35 cellular contexts compared by ENCODE assay signal in genomic region chr18:4208408-4208807, GRCh38.
"Had no signal": no experiment of that assay in that cellular context is flagged by ENCODE, and none has a peak within 500 bp of the region (broad histone marks: within the 10 kb centered on the region; RNA-seq: fewer than 3 reads in every experiment).

No MANE protein-coding gene starts in this region.

- H3K27ac ChIP-seq: adrenal gland, body of pancreas, epithelial cell of prostate, esophagus squamous epithelium, WERI-Rb-1 had no signal

- H3K27me3 Mint-ChIP-seq: activated B cell treated with CpG ODN at 0.5 μM for 24 hours; activated CD8-positive, alpha-beta T cell treated with anti-CD3 and anti-CD28 coated beads for 36 hours; activated naive CD8-positive, alpha-beta T cell treated with anti-CD3 and anti-CD28 coated beads for 36 hours; activated naive CD8-positive, alpha-beta T cell treated with anti-CD3 and anti-CD28 coated beads, Interleukin-2, amount 50 U/mL, for 24 hours; T-helper 17 cell had no signal

- H3K4me3 Mint-ChIP-seq: activated B cell treated with CpG ODN at 0.5 μM for 24 hours; activated CD8-positive, alpha-beta T cell treated with anti-CD3 and anti-CD28 coated beads for 36 hours; activated naive CD4-positive, alpha-beta T cell treated with anti-CD3 and anti-CD28 coated beads for 36 hours; activated naive CD4-positive, alpha-beta T cell treated with anti-CD3 and anti-CD28 coated beads, Interleukin-2, amount 50 U/mL, for 24 hours; activated naive CD8-positive, alpha-beta T cell treated with anti-CD3 and anti-CD28 coated beads for 36 hours; activated naive CD8-positive, alpha-beta T cell treated with anti-CD3 and anti-CD28 coated beads, Interleukin-2, amount 50 U/mL, for 24 hours; activated T-helper 1 cell treated with anti-CD3 and anti-CD28 coated beads, Interleukin-12 subunit alpha, Interleukin-12 subunit beta, Interleukin-2, Interleukin-4 antibody, amounts not matched to agents 30 ng/mL and 10 ng/mL and 1 ng/mL, durations not matched to agents 14 hours and 24 hours and 36 hours; T-helper 17 cell; T-helper 2 cell treated with Interferon-gamma antibody and Interleukin-4, amounts not matched to agents 5 μg/mL and 100 μg/mL, for 36 hours had no signal

- H3K9me3 ChIP-seq: adrenal gland, body of pancreas, esophagus squamous epithelium had no signal

- H3K4me1 Mint-ChIP-seq: activated B cell treated with CpG ODN at 0.5 μM for 24 hours; activated naive CD4-positive, alpha-beta T cell treated with anti-CD3 and anti-CD28 coated beads, Interleukin-2, amount 50 U/mL, for 24 hours; activated naive CD8-positive, alpha-beta T cell treated with anti-CD3 and anti-CD28 coated beads for 36 hours; activated naive CD8-positive, alpha-beta T cell treated with anti-CD3 and anti-CD28 coated beads, Interleukin-2, amount 50 U/mL, for 24 hours; T-helper 17 cell had no signal

- H3K36me3 Mint-ChIP-seq: activated naive CD4-positive, alpha-beta T cell treated with anti-CD3 and anti-CD28 coated beads, Interleukin-2, amount 50 U/mL, for 24 hours; activated naive CD8-positive, alpha-beta T cell treated with anti-CD3 and anti-CD28 coated beads for 36 hours had no signal

- ATAC-seq: activated CD4-positive, CD25-positive, alpha-beta regulatory T cell treated with anti-CD3 and anti-CD28 coated beads, Interleukin-2, amount 50 U/mL, for 24 hours; activated CD8-positive, alpha-beta T cell treated with anti-CD3 and anti-CD28 coated beads for 36 hours; activated naive CD8-positive, alpha-beta T cell treated with anti-CD3 and anti-CD28 coated beads, Interleukin-2, amount 50 U/mL, for 24 hours; body of pancreas; T-helper 17 cell had no signal

- FAIRE-seq: colon, endometrium, endothelial cell of umbilical vein, frontal cortex had no signal

- H3K4me3 ChIP-seq: adrenal gland, body of pancreas, esophagus squamous epithelium had no signal

- H3K9me3 Mint-ChIP-seq: activated CD8-positive, alpha-beta T cell treated with anti-CD3 and anti-CD28 coated beads for 36 hours; activated naive CD4-positive, alpha-beta T cell treated with anti-CD3 and anti-CD28 coated beads for 36 hours had no signal

- H3K27ac Mint-ChIP-seq: activated B cell treated with CpG ODN at 0.5 μM for 24 hours; activated CD8-positive, alpha-beta T cell treated with anti-CD3 and anti-CD28 coated beads for 36 hours; activated naive CD4-positive, alpha-beta T cell treated with anti-CD3 and anti-CD28 coated beads for 36 hours; activated naive CD4-positive, alpha-beta T cell treated with anti-CD3 and anti-CD28 coated beads, Interleukin-2, amount 50 U/mL, for 24 hours; activated naive CD8-positive, alpha-beta T cell treated with anti-CD3 and anti-CD28 coated beads for 36 hours; activated naive CD8-positive, alpha-beta T cell treated with anti-CD3 and anti-CD28 coated beads, Interleukin-2, amount 50 U/mL, for 24 hours; activated T-helper 1 cell treated with anti-CD3 and anti-CD28 coated beads, Interleukin-12 subunit alpha, Interleukin-12 subunit beta, Interleukin-2, Interleukin-4 antibody, amounts not matched to agents 30 ng/mL and 10 ng/mL and 1 ng/mL, durations not matched to agents 14 hours and 24 hours and 36 hours; activated T-helper 2 cell treated with anti-CD3 and anti-CD28 coated beads, Interferon-gamma antibody, Interleukin-2, Interleukin-4, amounts not matched to agents 10 μg/mL and 5 μg/mL and 100 μg/mL, durations not matched to agents 14 hours and 24 hours and 36 hours; T-helper 17 cell; T-helper 2 cell treated with Interferon-gamma antibody and Interleukin-4, amounts not matched to agents 5 μg/mL and 100 μg/mL, for 36 hours had no signal

- H3K27me3 ChIP-seq: adrenal gland, body of pancreas, esophagus squamous epithelium had no signal

- H3K36me3 ChIP-seq: adrenal gland, esophagus squamous epithelium, WERI-Rb-1 had no signal

- H3K4me1 ChIP-seq: adrenal gland, body of pancreas, esophagus squamous epithelium had no signal

- DNase-seq: activated B cell treated with CpG ODN at 0.5 μM for 24 hours; activated CD4-positive, alpha-beta T cell treated with anti-CD3 and anti-CD28 coated beads for 48 hours; activated CD4-positive, alpha-beta T cell treated with anti-CD3 and anti-CD28 coated beads, Interleukin-2, amount 50 U/mL, for 1 hour; activated CD4-positive, alpha-beta T cell treated with anti-CD3 and anti-CD28 coated beads, Interleukin-2, amount 50 U/mL, for 48 hours; activated CD8-positive, alpha-beta memory T cell treated with anti-CD3 and anti-CD28 coated beads for 24 hours; activated CD8-positive, alpha-beta T cell treated with anti-CD3 and anti-CD28 coated beads for 36 hours; activated effector memory CD4-positive, alpha-beta T cell treated with anti-CD3 and anti-CD28 coated beads, Interleukin-2, amount 50 U/mL, for 16 hours; activated naive CD4-positive, alpha-beta T cell treated with anti-CD3 and anti-CD28 coated beads for 36 hours; activated naive CD8-positive, alpha-beta T cell treated with anti-CD3 and anti-CD28 coated beads for 36 hours; activated naive CD8-positive, alpha-beta T cell treated with anti-CD3 and anti-CD28 coated beads, Interleukin-2, amount 50 U/mL, for 24 hours; activated T-cell treated with anti-CD3 and anti-CD28 coated beads, Interleukin-2, amount 50 U/mL, for 1 hour; activated T-cell treated with anti-CD3 and anti-CD28 coated beads, Interleukin-2, amount 50 U/mL, for 48 hours; adrenal gland; amygdala; aorta; body of pancreas; caudate nucleus; cortex of kidney; dermis blood vessel endothelial cell; effector CD8-positive, alpha-beta T cell; esophagus squamous epithelium; head of caudate nucleus; T-helper 17 cell; T1000; WERI-Rb-1 had no signal
